In the genomic region with DNA sequence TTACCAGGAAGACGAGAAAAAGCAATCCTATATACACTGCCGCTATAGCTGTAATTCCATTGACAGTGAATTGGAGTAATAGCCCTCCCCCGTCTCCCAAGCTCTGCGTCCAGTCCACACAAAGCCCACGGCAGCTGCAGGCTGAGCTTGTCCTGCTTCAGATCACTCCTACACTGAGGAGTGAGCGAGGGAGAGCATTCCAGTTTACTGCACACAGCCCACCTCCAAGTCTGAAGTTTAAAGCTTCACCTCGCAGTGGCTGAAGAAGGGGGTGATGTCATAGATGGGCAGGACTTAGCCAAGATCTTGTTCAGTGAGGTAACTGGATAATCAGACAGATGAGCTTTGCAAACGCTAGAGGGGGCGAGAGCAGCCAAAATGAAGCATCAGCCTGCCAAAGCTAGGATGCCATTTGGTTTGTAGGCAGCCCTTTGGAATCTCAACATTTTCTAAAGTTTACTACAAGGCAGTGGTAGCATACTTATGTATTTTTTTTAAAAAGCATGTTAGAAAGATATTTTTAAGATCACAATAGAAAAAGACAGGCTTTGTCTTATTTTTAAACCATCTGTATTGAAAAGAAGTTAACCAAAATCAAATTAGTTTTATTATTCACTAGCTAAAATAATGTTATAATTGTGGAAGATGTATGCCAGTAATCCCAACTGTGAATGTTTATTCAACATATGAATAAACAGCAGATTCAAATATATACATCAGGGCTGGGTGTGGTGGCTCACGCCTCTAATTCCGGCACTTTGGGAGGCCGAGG, we compare ENCODE assay signal across 8 cellular contexts. TPM values are rescaled to one million over a fixed set of nuclear protein-coding genes. Genes with fewer than 3 reads are reported as not detected.
DNase-seq lines count a peak whose midpoint lies in the region; ATAC-seq lines count a peak whose summit lies in the region.

A gene (minus strand): TSS at position 213 of the 772 bp plus-strand sequence. CDS start 10,106 bp downstream, outside the sequence.

- no peak within 1 kb of the TSS for H3K23ac ChIP-seq in trophoblast cell (ENCODE audit: low read length)

- H2AFZ ChIP-seq in trophoblast cell (ENCODE audit: insufficient read depth, low read length, poor library complexity): no peak within 1 kb of the TSS

- H3K14ac ChIP-seq in trophoblast cell (ENCODE audit: low read length): no peak within 1 kb of the TSS

- no peaks in the 10 kb centered on the region for H3K79me2 ChIP-seq in trophoblast cell (ENCODE audit: control insufficient read depth, insufficient read depth, low read length, poor library complexity)

- DNase-seq in DMS 273 (lab: John Stamatoyannopoulos, UW; ENCODE audit: unreplicated experiment): peak; percentile 96
- DNase-seq in NCI-H446 (lab: John Stamatoyannopoulos, UW): peak; percentile 98 to 99
- DNase-seq in amniotic stem cell (lab: John Stamatoyannopoulos, UW): peak; percentile 91
- DNase-seq in left cardiac atrium: peak; percentile 77
- peak; percentile 75 to 86 for DNase-seq in trophoblast cell
- no peak for DNase-seq in stimulated activated CD4-positive, alpha-beta T cell treated with anti-CD3 and anti-CD28 coated beads, Interleukin-4, amount 100 ng/mL, for 24 hours

- H4K91ac ChIP-seq in trophoblast cell (ENCODE audit: low read depth, low read length): no peak within 1 kb of the TSS

- no peak within 1 kb of the TSS for H2BK5ac ChIP-seq in trophoblast cell (ENCODE audit: low read depth, low read length, poor library complexity)

- ATAC-seq in GM19452 (IDR thresholded peaks at IDR 0.05; ENCODE audit: unreplicated experiment) (peak; percentile 88), HG03457 (IDR thresholded peaks at IDR 0.05; ENCODE audit: unreplicated experiment) (peak; percentile 97), left cardiac atrium (peak; percentile 87 to 99)

- no peak within 1 kb of the TSS for H3K27ac ChIP-seq in trophoblast cell (ENCODE audit: low read depth, low read length)

- no peak within 1 kb of the TSS for H4K12ac ChIP-seq in trophoblast cell (ENCODE audit: low read depth, low read length)

- H3K4me1 ChIP-seq in trophoblast cell (ENCODE audit: control insufficient read depth in 1 of 2, insufficient read depth in 2 of 2, low read length in 2 of 2): peaks cover 0 to 3% of the 10 kb centered on the region in 2 experiments

- H3K4me3 ChIP-seq in trophoblast cell (ENCODE audit: low read depth, low read length): peak within 1 kb of the TSS; percentile 41

- H4K8ac ChIP-seq in trophoblast cell (ENCODE audit: low read depth, low read length): no peak within 1 kb of the TSS

- WGBS in trophoblast cell (ENCODE audit: extremely low coverage, insufficient coverage, insufficient read length): no CpG with 5 or more reads among the region's 12 CpGs

- H2BK120ac ChIP-seq in trophoblast cell (ENCODE audit: insufficient read depth, low read length, poor library complexity): no peak within 1 kb of the TSS

- H3K9ac ChIP-seq in trophoblast cell (ENCODE audit: low read length): no peak within 1 kb of the TSS

- H3K18ac ChIP-seq in trophoblast cell (ENCODE audit: low read length): no peak within 1 kb of the TSS

- no peak within 1 kb of the TSS for H2AK5ac ChIP-seq in trophoblast cell (ENCODE audit: low read length)

- no peaks in the 10 kb centered on the region for H3K36me3 ChIP-seq in trophoblast cell (ENCODE audit: control insufficient read depth in 1 of 2, insufficient read depth in 2 of 2, low read length in 2 of 2)

- intact Hi-C loops in left cardiac atrium (cut with DNase I): no loop called here

- no peaks in the 10 kb centered on the region for H3K27me3 ChIP-seq in trophoblast cell (ENCODE audit: insufficient read depth, low read length)

- no peak within 1 kb of the TSS for H3K4ac ChIP-seq in trophoblast cell (ENCODE audit: low read depth, low read length)

- H3K9me3 ChIP-seq in trophoblast cell (ENCODE audit: insufficient read depth, low read depth, low read length): no peaks in the 10 kb centered on the region

- H3K4me2 ChIP-seq in trophoblast cell (ENCODE audit: low read length): peak within 1 kb of the TSS; percentile 60

- no peak within 1 kb of the TSS for H2BK12ac ChIP-seq in trophoblast cell (ENCODE audit: low read length)

- H3K79me1 ChIP-seq in trophoblast cell (ENCODE audit: low read length): no peaks in the 10 kb centered on the region

RNA-seq across cellular contexts. Expression of the gene that starts here (rescaled TPM):
- 1 to 10 TPM; 2.4 to 3.1 TPM for total RNA-seq in left cardiac atrium
- 4.8 and 5.1 TPM in 2 replicates for polyA plus RNA-seq in trophoblast cell (2013)
